11 cellular contexts compared by ENCODE assay signal in the genomic region with DNA sequence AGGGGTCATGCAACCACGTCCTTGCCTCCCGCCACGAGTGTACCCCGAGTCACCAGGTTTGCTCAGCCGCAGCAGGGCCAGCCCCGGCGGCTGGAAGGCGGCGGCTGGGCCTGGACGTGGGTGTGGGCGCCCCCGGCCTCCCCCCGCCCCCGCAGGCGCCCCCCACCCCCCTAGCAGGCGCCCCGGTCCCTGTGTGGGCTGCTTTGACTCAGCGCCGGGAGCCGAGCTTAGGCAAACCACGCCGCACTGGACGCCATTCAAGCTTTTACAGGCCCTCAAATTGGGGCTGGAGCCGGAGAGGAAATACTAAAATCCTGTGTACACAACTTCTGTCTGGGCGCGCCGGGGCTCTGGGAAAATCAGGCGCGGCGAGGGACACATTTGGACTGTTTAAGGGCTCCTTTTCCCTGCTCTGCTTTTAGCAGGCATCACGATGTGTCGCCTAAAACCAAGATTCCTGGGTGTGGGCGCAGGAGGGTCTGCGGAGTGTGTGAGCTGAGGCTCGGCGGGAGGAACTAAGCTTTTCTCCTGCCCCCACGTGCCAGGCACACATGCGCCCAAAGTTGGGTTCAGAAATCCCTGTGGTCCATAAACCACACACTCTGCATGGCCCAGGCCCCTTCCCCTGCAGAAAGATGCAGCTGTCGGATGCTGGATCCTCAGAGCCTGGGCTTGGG. TPM values are rescaled to one million over a fixed set of nuclear protein-coding genes. Genes with fewer than 3 reads are reported as not detected.
DNase-seq lines count a peak whose midpoint lies in the region; ATAC-seq, FAIRE-seq and TF ChIP-seq lines count a peak whose summit lies in the region.
"Had no signal": no experiment of that assay in that cellular context is flagged by ENCODE, and none has a peak within 500 bp of the region (broad histone marks: within the 10 kb centered on the region; RNA-seq: fewer than 3 reads in every experiment).

No MANE protein-coding gene starts in this region.

- peaks cover 34% of the 10 kb centered on the region for H3K4me1 ChIP-seq in A549

- no peaks in the 10 kb centered on the region for H3K9me3 ChIP-seq in A549

- no peak for TF ChIP-seq EP300 in A549 (IDR thresholded peaks at IDR 0.05)

- no peak overlapping the region for H3K4me2 ChIP-seq in A549

- H3K4me1 Mint-ChIP-seq in HFFc6 (ENCODE audit: low read depth): peaks cover 51% of the 10 kb centered on the region

- DNase-seq in A549 (ENCODE audit: low read depth in 1 of 2, low spot score in 1 of 2): no peak
- DNase-seq in HFFc6: peak; percentile 44
- DNase-seq in epithelial cell of esophagus (ENCODE audit: low read depth): peak; percentile 38
- DNase-seq in mucosa of gallbladder (ENCODE audit: low spot score): peak; percentile 28
- no peak for DNase-seq in stimulated activated CD4-positive, alpha-beta T cell treated with anti-CD3 and anti-CD28 coated beads, Interleukin-12 subunit alpha, Interleukin-12 subunit beta, amount 100 ng/mL, for 4 hours
- DNase-seq: activated B cell treated with CpG ODN at 0.5 μM for 24 hours; activated naive CD4-positive, alpha-beta T cell treated with anti-CD3 and anti-CD28 coated beads for 36 hours; stimulated activated naive CD4-positive, alpha-beta T cell treated with Interleukin-2 at 50 U/mL for 16 hours had no signal

- peak overlapping the region; percentile 90 for H3K27ac Mint-ChIP-seq in HFFc6
- H3K27ac Mint-ChIP-seq: activated B cell treated with CpG ODN at 0.5 μM for 24 hours; activated naive CD4-positive, alpha-beta T cell treated with anti-CD3 and anti-CD28 coated beads for 36 hours had no signal

- WGBS in A549 (ENCODE audit: missing lambda C conversion rate): 85% methylated on average over 25 of the region's 39 CpGs

- TF ChIP-seq RAD21 in A549 (conservative IDR thresholded peaks at IDR 0.05 in 1 of 2, IDR thresholded peaks at IDR 0.05 in 1 of 2): no peak

- H3K4me3 Mint-ChIP-seq in HFFc6: peak overlapping the region; percentile 60
- H3K4me3 Mint-ChIP-seq: activated B cell treated with CpG ODN at 0.5 μM for 24 hours; activated naive CD4-positive, alpha-beta T cell treated with anti-CD3 and anti-CD28 coated beads for 36 hours had no signal

- no peaks in the 10 kb centered on the region for H3K9me3 Mint-ChIP-seq in HFFc6
- H3K9me3 Mint-ChIP-seq: activated B cell treated with CpG ODN at 0.5 μM for 24 hours; activated naive CD4-positive, alpha-beta T cell treated with anti-CD3 and anti-CD28 coated beads for 36 hours had no signal

- no peak for ATAC-seq in A549
- ATAC-seq in HG03175 (IDR thresholded peaks at IDR 0.05; ENCODE audit: unreplicated experiment): no peak
- no peak for ATAC-seq in GM21528 (IDR thresholded peaks at IDR 0.05; ENCODE audit: low FRiP score, unreplicated experiment)
- ATAC-seq in HG03469 (IDR thresholded peaks at IDR 0.05; ENCODE audit: unreplicated experiment): no peak

- TF ChIP-seq CTCF in A549 (IDR thresholded peaks at IDR 0.05): no peak
- TF ChIP-seq CTCF in HFFc6 (IDR thresholded peaks at IDR 0.05): no peak
- TF ChIP-seq CTCF in epithelial cell of esophagus (IDR thresholded peaks at IDR 0.05; ENCODE audit: insufficient read depth, low read depth, low read length, missing control alignments): no peak

- no peak for FAIRE-seq in A549 (lab: Jason Lieb, UNC)

- POLR2A ChIA-PET in A549 (lab: Yijun Ruan, JAX): no interaction called here

- no peaks in the 10 kb centered on the region for H3K36me3 Mint-ChIP-seq in HFFc6 (ENCODE audit: low read depth)

- no peak for TF ChIP-seq POLR2A in A549 (IDR thresholded peaks at IDR 0.05; ENCODE audit: low read length)

- peaks cover 5% of the 10 kb centered on the region for H3K27me3 Mint-ChIP-seq in HFFc6 (ENCODE audit: insufficient read depth)

- H3K27ac ChIP-seq in A549: peak overlapping the region; percentile 25 to 71; a peak in 4 of 6 replicates

- CTCF ChIA-PET in A549 (lab: Yijun Ruan, JAX): interaction anchor here (0.6 to 35.1 kb wide), 14 partner anchors 8 to 742 kb away, joined by 3 to 1675 read pairs (median 57); a partner anchor contains a TSS

- no peak overlapping the region for H3K4me3 ChIP-seq in A549
- H3K4me3 ChIP-seq in epithelial cell of esophagus (ENCODE audit: low read length): no peak overlapping the region

TF ChIP-seq in A549, 52 proteins besides CTCF, POLR2A, EP300 and RAD21:
- TF ChIP-seq FOSL2 (IDR thresholded peaks at IDR 0.05) (no peak), FOSL2 (CRISPR knock-in tag; IDR thresholded peaks at IDR 0.05) (no peak), SREBF2 (IDR thresholded peaks at IDR 0.05) (no peak), ZSCAN20 (CRISPR knock-in tag; IDR thresholded peaks at IDR 0.05) (no peak)

RNA-seq across cellular contexts. Expression of a gene that starts 57.5 kb away (rescaled TPM):
- polyA plus RNA-seq in A549 (2011; rRNA removed) (1.8 and 2.6 TPM in 2 replicates), A549 (2017; fragmentation: RNase III; extraction: RNeasy Plus Mini Kit Qiagen cat#74134 plus additional on column Dnase treatment) (11.1 to 20.7 TPM (median 20.0 TPM) in 3 replicates)
- 13.2 and 22.4 TPM in 2 replicates for polyA plus RNA-seq in A549 (2012; cell fraction: cytosol; rRNA removed)
- polyA plus RNA-seq in A549 (2012; cell fraction: nucleus; rRNA removed): 19.3 and 20.6 TPM in 2 replicates
- 2.4 and 3.4 TPM in 2 replicates for polyA minus RNA-seq in A549 (2011; rRNA and poly(A)+ RNA removed)
- total RNA-seq in HFFc6 (2021; fragmentation: NEBNext Ultra II Directional; extraction: Animal tissue kit (Norgen Biotek cat#: 25700)): 10 to 100 TPM; 34.4 to 53.0 (median 45.5) TPM
- total RNA-seq in mucosa of gallbladder: 9.0 TPM
- total RNA-seq: activated B cell treated with CpG ODN at 0.5 μM for 24 hours; activated naive CD4-positive, alpha-beta T cell treated with anti-CD3 and anti-CD28 coated beads for 36 hours had no signal

Comparison
In these comparisons a context has a peak if more than half of its experiments do, and no peak if none do; other contexts are left out.
1. DNase-seq: peak in HFFc6 (single experiment), epithelial cell of esophagus (single experiment) and mucosa of gallbladder (single experiment); none in A549 (0 of 2) and stimulated activated CD4-positive, alpha-beta T cell treated with anti-CD3 and anti-CD28 coated beads, Interleukin-12 subunit alpha, Interleukin-12 subunit beta, amount 100 ng/mL, for 4 hours (single experiment).